Comparison of ENCODE assay signal across 9 cellular contexts in the genomic region with DNA sequence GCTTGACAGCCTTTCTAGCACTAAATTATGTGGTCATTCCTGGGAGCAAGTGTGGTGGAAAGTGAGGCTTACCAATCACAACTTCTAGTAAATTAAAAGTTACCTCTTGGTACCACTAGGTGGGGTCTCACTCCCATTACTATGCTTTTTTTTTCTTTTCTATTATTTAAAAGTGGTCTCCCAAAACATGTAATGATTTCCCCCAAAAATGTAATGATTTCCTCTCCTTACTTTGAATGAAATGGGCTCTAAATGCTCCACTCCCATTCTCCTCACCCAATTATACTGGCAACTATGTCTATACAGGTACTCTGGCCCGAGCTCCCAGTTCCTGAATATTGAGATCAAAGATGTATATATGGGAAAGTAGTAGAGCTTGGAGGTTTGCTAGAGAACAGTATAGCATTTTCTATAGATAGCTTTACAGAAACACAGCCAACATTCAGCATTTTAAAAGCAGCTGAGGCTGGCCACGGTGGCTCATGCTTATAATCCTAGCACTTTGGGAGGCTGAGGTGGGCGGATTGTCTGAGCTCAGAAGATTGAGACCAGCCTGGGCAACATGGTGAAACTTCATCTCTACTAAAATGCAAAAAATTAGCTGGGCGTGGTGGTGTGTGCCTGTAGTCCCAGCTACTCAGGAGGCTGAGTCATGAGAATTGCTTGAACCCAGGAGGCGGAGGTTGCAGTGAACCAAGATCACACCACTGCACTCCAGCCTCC.
DNase-seq lines count a peak whose midpoint lies in the region; ATAC-seq and TF ChIP-seq lines count a peak whose summit lies in the region.
"Had no signal": no experiment of that assay in that cellular context is flagged by ENCODE, and none has a peak within 500 bp of the region (broad histone marks: within the 10 kb centered on the region; RNA-seq: fewer than 3 reads in every experiment).

No MANE protein-coding gene starts in this region.

- no peak for DNase-seq in CD8-positive, alpha-beta T cell
- DNase-seq in H9 (no peak), WTC11 (ENCODE audit: low spot score) (no peak), kidney epithelial cell (ENCODE audit: low read depth) (peak; percentile 14), NCI-H2107 (lab: John Stamatoyannopoulos, UW) (no peak)

- H3K27me3 Mint-ChIP-seq in CD8-positive, alpha-beta T cell (ENCODE audit: low read depth), result no peaks in the 10 kb centered on the region
- no peaks in the 10 kb centered on the region for H3K27me3 Mint-ChIP-seq in H9 (ENCODE audit: low read depth)
- no peaks in the 10 kb centered on the region for H3K27me3 Mint-ChIP-seq in WTC11 (ENCODE audit: low read depth)

- H3K4ac ChIP-seq in H9 (ENCODE audit: low read depth, low read length), result no peak overlapping the region

- H4K5ac ChIP-seq in H9 (ENCODE audit: insufficient read length, low read depth, low read length), result no peak overlapping the region

- no peak overlapping the region for H2BK120ac ChIP-seq in H9 (ENCODE audit: low read depth, low read length, poor library complexity, severe bottlenecking)

- H2AFZ ChIP-seq in H9 (ENCODE audit: low read length), result no peak overlapping the region

- peak; percentile 70 for TF ChIP-seq CTCF in CD8-positive, alpha-beta T cell (IDR thresholded peaks at IDR 0.05)
- TF ChIP-seq CTCF in H9 (conservative IDR thresholded peaks at IDR 0.05) (peak; percentile 78), WTC11 (IDR thresholded peaks at IDR 0.05) (peak; percentile 52), kidney epithelial cell (IDR thresholded peaks at IDR 0.05; ENCODE audit: insufficient read depth, low read length, poor library complexity, severe bottlenecking) (peak; percentile 47)

- no peak overlapping the region for H2BK12ac ChIP-seq in H9 (ENCODE audit: insufficient read length, low read depth, low read length)

- no peak overlapping the region for H4K91ac ChIP-seq in H9 (ENCODE audit: insufficient read length, low read depth, low read length)

- no peak overlapping the region for H2BK5ac ChIP-seq in H9 (ENCODE audit: insufficient read length, low read length)

- POLR2A ChIA-PET in CD8-positive, alpha-beta T cell (lab: Charles Lee), result no interaction called here
- POLR2A ChIA-PET in WTC11 (lab: Charles Lee), result no interaction called here

- no peak overlapping the region for H2AK5ac ChIP-seq in H9 (ENCODE audit: insufficient read length, low read length)

- peaks cover 28% of the 10 kb centered on the region for H3K36me3 Mint-ChIP-seq in CD8-positive, alpha-beta T cell
- H3K36me3 Mint-ChIP-seq in H9 (ENCODE audit: insufficient read depth in 1 of 3, low read depth in 3 of 3), result peaks cover 0 to 5% (median 3%) of the 10 kb centered on the region in 3 experiments; a peak in 1 of 7 replicates
- H3K36me3 Mint-ChIP-seq in WTC11, result no peaks in the 10 kb centered on the region

- H3K14ac ChIP-seq in H9 (ENCODE audit: insufficient read depth, low read length), result no peak overlapping the region

- H2BK20ac ChIP-seq in H9 (ENCODE audit: low read depth, low read length, poor library complexity, severe bottlenecking), result no peak overlapping the region

- no peaks in the 10 kb centered on the region for H4K20me1 ChIP-seq in H9 (ENCODE audit: control insufficient read depth, insufficient read depth, insufficient read length)

- peak; percentile 41 for ATAC-seq in CD8-positive, alpha-beta T cell
- ATAC-seq in WTC11 (peak; percentile 53), HG02840 (IDR thresholded peaks at IDR 0.05; ENCODE audit: low FRiP score, unreplicated experiment) (no peak), GM21737 (IDR thresholded peaks at IDR 0.05; ENCODE audit: unreplicated experiment) (no peak), HG03457 (IDR thresholded peaks at IDR 0.05; ENCODE audit: unreplicated experiment) (no peak)

- no peaks in the 10 kb centered on the region for H3K9me3 ChIP-seq in CD8-positive, alpha-beta T cell (ENCODE audit: low read length)
- H3K9me3 ChIP-seq in H9 (ENCODE audit: control insufficient read depth, low read depth, low read length), result no peaks in the 10 kb centered on the region
- H3K9me3 ChIP-seq: SJCRH30 had no signal

- no peaks in the 10 kb centered on the region for H3K23me2 ChIP-seq in H9 (ENCODE audit: insufficient read length, low read depth, low read length, poor library complexity, severe bottlenecking)

- H3T11ph ChIP-seq in H9 (ENCODE audit: low read length), result no peak overlapping the region

- H2BK15ac ChIP-seq in H9 (ENCODE audit: low read depth, low read length), result no peak overlapping the region

- H3K4me3 ChIP-seq in CD8-positive, alpha-beta T cell (ENCODE audit: low read depth, low read length), result no peak overlapping the region
- H3K4me3 ChIP-seq in kidney epithelial cell (ENCODE audit: low read depth, low read length), result no peak overlapping the region
- H3K4me3 ChIP-seq: SJCRH30 had no signal

- H3K4me1 ChIP-seq in CD8-positive, alpha-beta T cell (ENCODE audit: insufficient read depth, low read length), result peaks cover 20% of the 10 kb centered on the region
- H3K4me1 ChIP-seq in H9 (ENCODE audit: insufficient read depth, low read length), result no peaks in the 10 kb centered on the region
- H3K4me1 ChIP-seq: SJCRH30 had no signal

- H3K56ac ChIP-seq in H9 (ENCODE audit: insufficient read length, low read depth, low read length), result no peak overlapping the region

- H3K36me3 ChIP-seq in CD8-positive, alpha-beta T cell (ENCODE audit: insufficient read depth, low read length), result no peaks in the 10 kb centered on the region
- no peaks in the 10 kb centered on the region for H3K36me3 ChIP-seq in kidney epithelial cell (ENCODE audit: control insufficient read depth, insufficient read depth, low read length)

- no peaks in the 10 kb centered on the region for H3K79me2 ChIP-seq in H9 (ENCODE audit: insufficient read depth, low read length)

- H3K9me3 Mint-ChIP-seq in CD8-positive, alpha-beta T cell, result no peaks in the 10 kb centered on the region
- H3K9me3 Mint-ChIP-seq in H9 (no peaks in the 10 kb centered on the region), WTC11 (no peaks in the 10 kb centered on the region)

- H3K4me1 Mint-ChIP-seq in CD8-positive, alpha-beta T cell (ENCODE audit: low read depth), result peaks cover 43% of the 10 kb centered on the region
- H3K4me1 Mint-ChIP-seq in H9, result peaks cover 8 to 12% of the 10 kb centered on the region in 2 experiments
- H3K4me1 Mint-ChIP-seq in WTC11, result no peaks in the 10 kb centered on the region

- no peak overlapping the region for H3K27ac Mint-ChIP-seq in CD8-positive, alpha-beta T cell
- H3K27ac Mint-ChIP-seq in H9, result no peak overlapping the region
- no peak overlapping the region for H3K27ac Mint-ChIP-seq in WTC11

- H3K27ac ChIP-seq in CD8-positive, alpha-beta T cell (ENCODE audit: low read depth, low read length), result no peak overlapping the region
- H3K27ac ChIP-seq in H9 (ENCODE audit: insufficient read length, low read depth, low read length), result no peak overlapping the region
- H3K27ac ChIP-seq: SJCRH30 had no signal

- H3K4me2 ChIP-seq in H9 (ENCODE audit: insufficient read depth, insufficient read length, low read length), result no peak overlapping the region

- no peak overlapping the region for H3K9ac ChIP-seq in H9 (ENCODE audit: extremely low read depth, insufficient read length, low read length)

- no peak overlapping the region for H3K18ac ChIP-seq in H9 (ENCODE audit: insufficient read length, low read depth, low read length)

- WGBS in H9 (ENCODE audit: extremely low coverage, insufficient read length, low lambda C conversion rate), result no CpG with 5 or more reads among the region's 5 CpGs

- intact Hi-C loops in CD8-positive, alpha-beta T cell (cut with DNase I, micrococcal nuclease), result loop anchor here (2.0 to 10.0 kb wide), 6 partner anchors 55 to 477 kb away; no protein-coding TSS in a partner anchor

- H4K8ac ChIP-seq in H9 (replicated peaks; ENCODE audit: insufficient read length, low read depth, low read length), result no peak overlapping the region

- H3K27me3 ChIP-seq in CD8-positive, alpha-beta T cell (ENCODE audit: insufficient read depth, low read length), result no peaks in the 10 kb centered on the region
- no peaks in the 10 kb centered on the region for H3K27me3 ChIP-seq in H9 (ENCODE audit: insufficient read depth, low read length)
- H3K27me3 ChIP-seq in kidney epithelial cell (ENCODE audit: control insufficient read depth, insufficient read depth, low read length), result no peaks in the 10 kb centered on the region
- H3K27me3 ChIP-seq: SJCRH30 had no signal

- H3K23ac ChIP-seq in H9 (ENCODE audit: insufficient read length, low read depth, low read length), result no peak overlapping the region

- CTCF ChIA-PET in CD8-positive, alpha-beta T cell (lab: Charles Lee), result interaction anchor here (0.9 to 1.4 kb wide), 5 partner anchors 11 to 213 kb away, joined by 3 to 4 read pairs (median 4); no protein-coding TSS in a partner anchor
- CTCF ChIA-PET in WTC11 (lab: Charles Lee), result interaction anchor here (0.7 to 2.8 kb wide), 11 partner anchors 10 to 203 kb away, joined by 3 to 17 read pairs (median 4); partner anchors contain the start of gene MCCC1

- no peak overlapping the region for H3K4me3 Mint-ChIP-seq in CD8-positive, alpha-beta T cell
- H3K4me3 Mint-ChIP-seq in H9, result no peak overlapping the region
- no peak overlapping the region for H3K4me3 Mint-ChIP-seq in WTC11

- H3K79me1 ChIP-seq in H9 (ENCODE audit: insufficient read depth, low read depth, low read length, poor library complexity, severe bottlenecking), result no peaks in the 10 kb centered on the region

TF ChIP-seq in WTC11, 78 proteins besides CTCF, POLR2A, EP300 and RAD21 (continues in another document):
- TF ChIP-seq TCF7 (CRISPR knock-in tag; IDR thresholded peaks at IDR 0.05; ENCODE audit: low read depth) (no peak), FOXK1 (CRISPR knock-in tag; IDR thresholded peaks at IDR 0.05) (no peak), NR2C2 (CRISPR knock-in tag; IDR thresholded peaks at IDR 0.05) (no peak), TP53 (CRISPR knock-in tag; IDR thresholded peaks at IDR 0.05) (no peak), ZNF138 (CRISPR knock-in tag; conservative IDR thresholded peaks at IDR 0.05) (no peak), CREB1 (CRISPR knock-in tag; IDR thresholded peaks at IDR 0.05) (no peak)
- TF ChIP-seq, protein P1, sequence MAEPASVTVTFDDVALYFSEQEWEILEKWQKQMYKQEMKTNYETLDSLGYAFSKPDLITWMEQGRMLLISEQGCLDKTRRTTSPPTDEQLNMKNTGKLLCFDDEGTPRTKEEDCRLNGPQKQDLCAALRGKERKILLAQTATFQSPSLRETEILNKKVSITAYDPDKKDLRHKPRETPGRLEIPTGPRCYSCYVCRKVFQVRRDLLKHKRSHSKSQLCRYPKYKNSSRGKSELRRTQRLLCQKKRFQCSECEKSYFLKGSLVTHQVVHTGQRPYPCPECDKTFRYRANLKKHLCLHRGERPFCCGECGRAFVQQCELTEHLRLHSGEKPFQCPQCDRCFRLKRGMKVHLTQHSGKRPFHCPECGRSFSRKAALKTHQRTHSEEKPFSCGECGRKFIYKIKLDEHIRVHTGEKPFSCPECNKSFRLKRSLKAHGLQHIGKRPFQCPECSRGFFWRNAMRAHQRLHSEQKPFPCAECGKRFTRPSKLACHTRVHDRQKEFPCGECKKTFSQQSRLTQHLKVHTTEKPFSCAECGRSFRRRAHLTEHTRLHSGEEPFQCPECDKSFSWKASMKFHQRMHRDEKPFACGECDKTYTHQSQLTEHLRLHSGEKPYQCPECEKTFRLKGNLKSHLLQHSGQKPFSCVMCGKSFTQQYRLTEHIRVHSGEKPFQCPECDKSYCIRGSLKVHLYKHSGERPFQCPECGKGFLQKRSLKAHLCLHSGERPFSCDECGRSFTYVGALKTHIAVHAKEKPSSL (CRISPR knock-in tag; conservative IDR thresholded peaks at IDR 0.05), result no peak

Comparison
In these comparisons a context has a peak if more than half of its experiments do, and no peak if none do; other contexts are left out.
1. ATAC-seq: peak in CD8-positive, alpha-beta T cell (single experiment) and WTC11 (single experiment); none in HG02840 (single experiment), GM21737 (single experiment) and HG03457 (single experiment).
2. Peak in every context shown above with its lines, with median percentiles within 50 percentile points of each other: CTCF ChIP-seq.